19 cellular contexts compared by ENCODE assay signal in the genomic region with DNA sequence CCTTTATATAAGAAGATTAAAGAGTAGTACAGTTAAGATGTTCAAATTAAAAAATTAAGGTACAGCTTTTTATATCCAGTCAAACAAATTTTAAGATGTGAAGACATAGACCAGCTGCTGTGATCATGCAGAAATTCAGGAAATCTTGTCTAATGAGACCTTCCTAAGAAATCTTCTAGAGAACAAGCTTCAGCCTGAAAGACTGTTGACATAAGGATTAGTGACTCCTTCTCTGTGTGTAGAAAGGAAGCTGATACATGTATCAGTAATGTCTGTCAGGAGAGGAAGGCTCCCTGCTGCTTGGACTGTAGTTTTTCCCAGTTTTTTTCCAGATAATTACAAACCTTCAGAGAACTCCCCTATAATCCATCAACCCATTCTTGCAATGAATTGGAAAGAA.
DNase-seq lines count a peak whose midpoint lies in the region; FAIRE-seq and TF ChIP-seq lines count a peak whose summit lies in the region.
"Had no signal": no experiment of that assay in that cellular context is flagged by ENCODE, and none has a peak within 500 bp of the region (broad histone marks: within the 10 kb centered on the region; RNA-seq: fewer than 3 reads in every experiment).

No MANE protein-coding gene starts in this region.

- H3K36me3 ChIP-seq in breast epithelium (no peaks in the 10 kb centered on the region), bronchial epithelial cell (ENCODE audit: control insufficient read depth, insufficient read depth, low read length) (no peaks in the 10 kb centered on the region), mesenchymal stem cell (ENCODE audit: control insufficient read depth in 1 of 2, insufficient read depth in 2 of 2, low read depth in 1 of 2, low read length in 2 of 2) (no peaks in the 10 kb centered on the region)

- no peak overlapping the region for H2AFZ ChIP-seq in mesenchymal stem cell (ENCODE audit: low read depth, low read length)

- no peak overlapping the region for H3K18ac ChIP-seq in mesenchymal stem cell (ENCODE audit: low read depth in 1 of 2, low read length in 2 of 2)

- H3K27me3 ChIP-seq in breast epithelium (no peaks in the 10 kb centered on the region), bronchial epithelial cell (ENCODE audit: control insufficient read depth, insufficient read depth, low read length) (no peaks in the 10 kb centered on the region), mesenchymal stem cell (ENCODE audit: control insufficient read depth in 1 of 2, insufficient read depth in 1 of 2, low read length in 2 of 2) (no peaks in the 10 kb centered on the region)

- TF ChIP-seq POLR2A in breast epithelium (IDR thresholded peaks at IDR 0.05), result no peak

- no peak overlapping the region for H4K8ac ChIP-seq in mesenchymal stem cell (ENCODE audit: low read length)

- H3K4me3 ChIP-seq in breast epithelium (no peak overlapping the region), bronchial epithelial cell (ENCODE audit: low read depth, low read length) (no peak overlapping the region), mesenchymal stem cell (ENCODE audit: insufficient read depth in 1 of 2, low read depth in 1 of 2, low read length in 2 of 2) (no peak overlapping the region)
- H3K4me3 ChIP-seq: GM12878 had no signal

- no peaks in the 10 kb centered on the region for H3K4me1 Mint-ChIP-seq in MCF 10A (ENCODE audit: insufficient read depth, unreplicated experiment)
- H3K4me1 Mint-ChIP-seq: IgD-negative memory B cell had no signal

- H2AK5ac ChIP-seq in mesenchymal stem cell (ENCODE audit: low read length, severe bottlenecking), result no peak overlapping the region

- H3K4me3 Mint-ChIP-seq in MCF 10A (ENCODE audit: unreplicated experiment), result no peak overlapping the region
- H3K4me3 Mint-ChIP-seq: IgD-negative memory B cell had no signal

- no peak overlapping the region for H3K27ac Mint-ChIP-seq in MCF 10A (ENCODE audit: low read depth, unreplicated experiment)
- H3K27ac Mint-ChIP-seq: IgD-negative memory B cell had no signal

- H3K9me3 Mint-ChIP-seq in MCF 10A (ENCODE audit: unreplicated experiment), result peaks cover 54% of the 10 kb centered on the region

- no peak overlapping the region for H4K91ac ChIP-seq in mesenchymal stem cell (ENCODE audit: low read length)

- H3K4me1 ChIP-seq in breast epithelium, result no peaks in the 10 kb centered on the region
- no peaks in the 10 kb centered on the region for H3K4me1 ChIP-seq in mesenchymal stem cell (ENCODE audit: control insufficient read depth, insufficient read depth, low read depth, low read length)

- intact Hi-C loops in MCF 10A (cut with micrococcal nuclease) (no loop called here), breast epithelium (cut with DNase I; ENCODE audit: low total_unique reads) (no loop called here)

- H3K36me3 Mint-ChIP-seq in MCF 10A (ENCODE audit: insufficient read depth, unreplicated experiment), result no peaks in the 10 kb centered on the region

- no peak overlapping the region for H3K23ac ChIP-seq in mesenchymal stem cell (ENCODE audit: low read length in 2 of 2)

- FAIRE-seq in bronchial epithelial cell (lab: Jason Lieb, UNC), result no peak
- FAIRE-seq: GM12878, GM18507 had no signal

- H2BK12ac ChIP-seq in mesenchymal stem cell (ENCODE audit: low read length in 2 of 2), result no peak overlapping the region

- DNase-seq in MCF 10A (ENCODE audit: unreplicated experiment) (peak; percentile 26), breast epithelium (ENCODE audit: low spot score in 2 of 2) (no peak), bronchial epithelial cell (ENCODE audit: low read depth) (peak; percentile 98), mesenchymal stem cell (peak; percentile 41), OCI-M2 (lab: John Stamatoyannopoulos, UW; ENCODE audit: unreplicated experiment) (no peak), NCI-H187 (lab: John Stamatoyannopoulos, UW) (no peak), RPMI8226 (no peak), anterior cingulate cortex (lab: John Stamatoyannopoulos, UW) (no peak)
- DNase-seq: COR-L47, DMS153, H7, NCI-H1436 treated with DMSO at 0.1 percent for 48 hours, NCI-H446 treated with DMSO at 0.1 percent for 48 hours, NCI-H774, SIG-M5 had no signal

- no peak overlapping the region for H3K9ac ChIP-seq in mesenchymal stem cell (ENCODE audit: low read length)

- H3K27ac ChIP-seq in breast epithelium (no peak overlapping the region), mesenchymal stem cell (ENCODE audit: low read length, poor library complexity, severe bottlenecking) (no peak overlapping the region)
- H3K27ac ChIP-seq: C4-2B had no signal

- H3K14ac ChIP-seq in mesenchymal stem cell (ENCODE audit: low read length in 2 of 2), result no peak overlapping the region

- H2BK120ac ChIP-seq in mesenchymal stem cell (ENCODE audit: low read depth, low read length), result no peak overlapping the region

- TF ChIP-seq CTCF in MCF 10A (IDR thresholded peaks at IDR 0.05; ENCODE audit: unreplicated experiment) (no peak), breast epithelium (IDR thresholded peaks at IDR 0.05) (no peak), bronchial epithelial cell (IDR thresholded peaks at IDR 0.05; ENCODE audit: insufficient read depth, low read length, severe bottlenecking) (no peak)

- no peak overlapping the region for H3K4ac ChIP-seq in mesenchymal stem cell (ENCODE audit: low read depth in 1 of 2, low read length in 2 of 2)

- no peak overlapping the region for H2BK5ac ChIP-seq in mesenchymal stem cell (ENCODE audit: low read depth, low read length, poor library complexity, severe bottlenecking)

- POLR2A ChIA-PET in MCF 10A (lab: Yijun Ruan, JAX), result no interaction called here

- no peaks in the 10 kb centered on the region for H3K27me3 Mint-ChIP-seq in MCF 10A (ENCODE audit: insufficient read depth, unreplicated experiment)
- H3K27me3 Mint-ChIP-seq: IgD-negative memory B cell had no signal

- peaks cover 0 to 43% of the 10 kb centered on the region in 2 donors for H3K9me3 ChIP-seq in breast epithelium
- H3K9me3 ChIP-seq in mesenchymal stem cell (ENCODE audit: control insufficient read depth, low read length), result peaks cover 57% of the 10 kb centered on the region

- CTCF ChIA-PET in MCF 10A (lab: Yijun Ruan, JAX), result interaction anchor here (0.5 kb wide), 1 partner anchor 16 kb away, joined by 3 read pairs; no protein-coding TSS in a partner anchor

- no peak overlapping the region for H2BK15ac ChIP-seq in mesenchymal stem cell (ENCODE audit: low read depth, poor library complexity, severe bottlenecking)

- no peaks in the 10 kb centered on the region for H3K79me1 ChIP-seq in mesenchymal stem cell (replicated peaks; ENCODE audit: low read length, poor library complexity, severe bottlenecking)

- BruUV-seq in MCF 10A (replicated peaks; lab: Mats Ljungman, UMichigan), result no TSS peak

- H3K4me2 ChIP-seq in mesenchymal stem cell (ENCODE audit: low read length, poor library complexity, severe bottlenecking), result no peak overlapping the region

Comparison
In these comparisons a context has a peak if more than half of its experiments do, and no peak if none do; other contexts are left out.
1. DNase-seq: peak in MCF 10A (single experiment), bronchial epithelial cell (single experiment) and mesenchymal stem cell (single experiment); none in breast epithelium (0 of 2), OCI-M2 (single experiment), NCI-H187 (0 of 2), RPMI8226 (single experiment) and anterior cingulate cortex (0 of 58).